ENCODE assay signal across 20 cellular contexts in genomic region chr13:99002191-99002710, GRCh38. TPM values are rescaled to one million over a fixed set of nuclear protein-coding genes. Genes with fewer than 3 reads are reported as not detected.
A peak's percentile ranks its signal among the peaks of the same experiment; 100 is the strongest.
DNase-seq lines count a peak whose midpoint lies in the region; ATAC-seq and TF ChIP-seq lines count a peak whose summit lies in the region.
"Had no signal": no experiment of that assay in that cellular context is flagged by ENCODE, and none has a peak within 500 bp of the region (broad histone marks: within the 10 kb centered on the region; RNA-seq: fewer than 3 reads in every experiment).

No MANE protein-coding gene starts in this region.

- peak overlapping the region; percentile 21 for H3K27ac Mint-ChIP-seq in activated CD4-positive, alpha-beta T cell treated with anti-CD3 and anti-CD28 coated beads, Interleukin-2, amount 10 ng/mL, durations not matched to agents 7 days and 5 days
- H3K27ac Mint-ChIP-seq in neural crest cell (ENCODE audit: unreplicated experiment), result peak overlapping the region; percentile 68
- H3K27ac Mint-ChIP-seq: HFFc6 had no signal

- H3K4me1 ChIP-seq in SJCRH30 (peaks cover 61% of the 10 kb centered on the region), esophagus muscularis mucosa (peaks cover 58 to 86% (median 73%) of the 10 kb centered on the region in 4 donors)

- no peaks in the 10 kb centered on the region for H3K9me3 Mint-ChIP-seq in activated CD4-positive, alpha-beta T cell treated with anti-CD3 and anti-CD28 coated beads, Interleukin-2, amount 10 ng/mL, durations not matched to agents 7 days and 5 days
- no peaks in the 10 kb centered on the region for H3K9me3 Mint-ChIP-seq in neural crest cell
- H3K9me3 Mint-ChIP-seq: HFFc6 had no signal

- ATAC-seq in left colon, result no peak

- TF ChIP-seq CTCF in esophagus muscularis mucosa (IDR thresholded peaks at IDR 0.05), result no peak
- no peak for TF ChIP-seq CTCF in neural crest cell (conservative IDR thresholded peaks at IDR 0.05)

- H3K36me3 Mint-ChIP-seq in activated CD4-positive, alpha-beta T cell treated with anti-CD3 and anti-CD28 coated beads, Interleukin-2, amount 10 ng/mL, durations not matched to agents 7 days and 5 days (ENCODE audit: low read depth), result peaks cover 17% of the 10 kb centered on the region
- H3K36me3 Mint-ChIP-seq in neural crest cell (ENCODE audit: low read depth), result no peaks in the 10 kb centered on the region

- 61% methylated on average over 4 of the region's 4 CpGs for WGBS in esophagus muscularis mucosa

- CTCF ChIA-PET in activated CD4-positive, alpha-beta T cell treated with anti-CD3 and anti-CD28 coated beads, Interleukin-2, amount 10 ng/mL, durations not matched to agents 7 days and 5 days (lab: Charles Lee), result interaction anchor here (0.9 to 1.9 kb wide), 2 partner anchors 15 kb away, joined by 3 to 4 read pairs; no protein-coding TSS in a partner anchor

- no peaks in the 10 kb centered on the region for H3K27me3 ChIP-seq in SJCRH30
- no peaks in the 10 kb centered on the region for H3K27me3 ChIP-seq in esophagus muscularis mucosa
- H3K27me3 ChIP-seq: BLaER1, Peyer's patch, SJSA1 had no signal

- POLR2A ChIA-PET in activated CD4-positive, alpha-beta T cell treated with anti-CD3 and anti-CD28 coated beads, Interleukin-2, amount 10 ng/mL, durations not matched to agents 7 days and 5 days (lab: Charles Lee), result no interaction called here

- H3K4me1 Mint-ChIP-seq in activated CD4-positive, alpha-beta T cell treated with anti-CD3 and anti-CD28 coated beads, Interleukin-2, amount 10 ng/mL, durations not matched to agents 7 days and 5 days, result peaks cover 78% of the 10 kb centered on the region
- peaks cover 17% of the 10 kb centered on the region for H3K4me1 Mint-ChIP-seq in neural crest cell

- intact Hi-C loops in esophagus muscularis mucosa (cut with DNase I), result no loop called here
- intact Hi-C loops in left colon (cut with DNase I, micrococcal nuclease), result no loop called here

- H3K27me3 Mint-ChIP-seq in activated CD4-positive, alpha-beta T cell treated with anti-CD3 and anti-CD28 coated beads, Interleukin-2, amount 10 ng/mL, durations not matched to agents 7 days and 5 days, result no peaks in the 10 kb centered on the region
- H3K27me3 Mint-ChIP-seq in neural crest cell (ENCODE audit: low read depth), result no peaks in the 10 kb centered on the region

- H3K4me3 Mint-ChIP-seq in activated CD4-positive, alpha-beta T cell treated with anti-CD3 and anti-CD28 coated beads, Interleukin-2, amount 10 ng/mL, durations not matched to agents 7 days and 5 days, result no peak overlapping the region
- no peak overlapping the region for H3K4me3 Mint-ChIP-seq in neural crest cell
- H3K4me3 Mint-ChIP-seq: HFFc6 had no signal

- H3K36me3 ChIP-seq in SJCRH30 (no peaks in the 10 kb centered on the region), esophagus muscularis mucosa (no peaks in the 10 kb centered on the region)
- H3K36me3 ChIP-seq: BLaER1, Peyer's patch, SJSA1 had no signal

- H3K4me3 ChIP-seq in SJCRH30, result no peak overlapping the region
- no peak overlapping the region for H3K4me3 ChIP-seq in esophagus muscularis mucosa
- H3K4me3 ChIP-seq: BLaER1, Peyer's patch, SJSA1 had no signal

- no peak overlapping the region for H3K27ac ChIP-seq in SJCRH30
- H3K27ac ChIP-seq in esophagus muscularis mucosa (replicated peaks in 1 of 4), result no peak overlapping the region
- H3K27ac ChIP-seq: 22Rv1, BLaER1, Peyer's patch, SJSA1 had no signal

- no peaks in the 10 kb centered on the region for H3K9me3 ChIP-seq in SJCRH30 (replicated peaks)
- H3K9me3 ChIP-seq in esophagus muscularis mucosa, result no peaks in the 10 kb centered on the region
- H3K9me3 ChIP-seq: BLaER1, Peyer's patch had no signal

- TF ChIP-seq EP300 in esophagus muscularis mucosa (IDR thresholded peaks at IDR 0.05), result no peak

- DNase-seq in activated CD4-positive, alpha-beta T cell treated with anti-CD3 and anti-CD28 coated beads, Interleukin-2, amount 10 ng/mL, durations not matched to agents 7 days and 5 days, result no peak
- DNase-seq in activated CD4-positive, alpha-beta T cell treated with anti-CD3 and anti-CD28 coated beads for 1 hour, result no peak
- DNase-seq in SJCRH30, result peak; percentile 34 to 58
- DNase-seq in esophagus muscularis mucosa (ENCODE audit: extremely low spot score), result peak; percentile 62
- no peak for DNase-seq in neural crest cell (ENCODE audit: low read depth, low spot score)
- no peak for DNase-seq in left colon
- no peak for DNase-seq in SIG-M5 treated with dmso at 0.1 percent for 504 hours (lab: John Stamatoyannopoulos, UW; ENCODE audit: unreplicated experiment)
- DNase-seq in activated gamma-delta T cell (lab: John Stamatoyannopoulos, UW), result no peak
- DNase-seq: ACHN, DMS79, HFFc6, Kasumi-1, NCI-H1694, NCI-H2081, NCI-H2171, NCI-H524 treated with DMSO at 0.1 percent for 48 hours, Peyer's patch had no signal

- TF ChIP-seq POLR2A in esophagus muscularis mucosa (IDR thresholded peaks at IDR 0.05; ENCODE audit: low read depth), result no peak

RNA-seq across cellular contexts. Expression of gene DOCK9, which starts 24.4 kb away (rescaled TPM):
- 100 to 1,000 TPM; 129 to 132 TPM for total RNA-seq in activated CD4-positive, alpha-beta T cell treated with anti-CD3 and anti-CD28 coated beads, Interleukin-2, amount 10 ng/mL, durations not matched to agents 7 days and 5 days
- 53.7 and 60.5 TPM in 2 replicates for total RNA-seq in SJCRH30 (2014; rRNA removed; shearing (Covaris generic))
- 100 to 1,000 TPM; 127 to 191 (median 154) TPM for total RNA-seq in esophagus muscularis mucosa
- 6.9 and 8.2 TPM in 2 replicates for total RNA-seq in neural crest cell
- 10 to 100 TPM; 50.0 to 60.4 TPM for total RNA-seq in left colon

Comparison
In these comparisons a context has a peak if more than half of its experiments do, and no peak if none do; other contexts are left out.
1. DNase-seq: peak in SJCRH30 (2 of 2) and esophagus muscularis mucosa (single experiment); none in activated CD4-positive, alpha-beta T cell treated with anti-CD3 and anti-CD28 coated beads, Interleukin-2, amount 10 ng/mL, durations not matched to agents 7 days and 5 days (single experiment), activated CD4-positive, alpha-beta T cell treated with anti-CD3 and anti-CD28 coated beads for 1 hour (single experiment), neural crest cell (single experiment), left colon (0 of 2), SIG-M5 treated with dmso at 0.1 percent for 504 hours (single experiment) and activated gamma-delta T cell (single experiment).